In the genomic region with DNA sequence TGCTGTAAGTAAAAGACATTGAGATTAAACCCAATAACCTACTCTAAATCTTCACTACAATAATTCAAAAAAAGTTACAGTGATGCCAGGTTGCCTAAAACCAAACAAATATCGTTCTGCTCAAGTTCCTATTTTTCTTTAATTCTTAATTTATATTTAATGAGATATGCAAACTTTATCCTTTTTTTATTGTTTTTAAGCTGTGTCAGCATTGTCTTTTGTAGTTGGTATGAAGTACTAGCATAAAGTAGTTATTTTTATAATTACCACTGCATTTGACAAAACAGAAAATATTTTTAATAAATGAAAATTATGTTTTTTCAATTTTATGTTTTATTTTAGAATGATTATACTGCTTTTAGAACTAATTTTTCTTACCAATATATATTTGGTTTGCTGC, we compare ENCODE assay signal across 21 cellular contexts.
DNase-seq lines count a peak whose midpoint lies in the region; ATAC-seq, FAIRE-seq and TF ChIP-seq lines count a peak whose summit lies in the region.
"Had no signal": no experiment of that assay in that cellular context is flagged by ENCODE, and none has a peak within 500 bp of the region (broad histone marks: within the 10 kb centered on the region; RNA-seq: fewer than 3 reads in every experiment).

No MANE protein-coding gene starts in this region.

- 6% methylated on average over 1 of the region's 1 CpG for WGBS in HepG2 (ENCODE audit: low lambda C conversion rate)
- WGBS in right lobe of liver (ENCODE audit: insufficient coverage, low coverage, low lambda C conversion rate, missing lambda C conversion rate) = 55% methylated on average over 1 of the region's 1 CpG
- whole genome bisulfite sequencing in smooth muscle cell (ENCODE audit: low lambda C conversion rate) = 89% methylated on average over 1 of the region's 1 CpG

- no peak for TF ChIP-seq EP300 in HepG2 (IDR thresholded peaks at IDR 0.05; ENCODE audit: low read depth in 2 of 2, low read length in 2 of 2)
- TF ChIP-seq EP300 in HepG2 (CRISPR knock-in tag; IDR thresholded peaks at IDR 0.05; ENCODE audit: borderline replicate concordance) = no peak

- H3K27ac ChIP-seq in HepG2 (ENCODE audit: extremely low read length, insufficient read depth, low read length) (no peak overlapping the region), right lobe of liver (no peak overlapping the region), smooth muscle cell (ENCODE audit: low read depth) (no peak overlapping the region)
- H3K27ac ChIP-seq: 22Rv1; A549; BLaER1 treated with 17β-estradiol and CSF1 and Interleukin-3, amounts not matched to agents 10 nM and 100 nM; C4-2B had no signal

- DNase-seq in HepG2 (ENCODE audit: low spot score) (no peak), right lobe of liver (no peak), frontal cortex (ENCODE audit: low spot score in 2 of 2) (no peak), smooth muscle cell (lab: John Stamatoyannopoulos, UW; ENCODE audit: unreplicated experiment) (no peak), GM19240 (ENCODE audit: insufficient read length, low spot score) (no peak)
- DNase-seq: AML-193; Caco-2; Calu3; CD4-positive, alpha-beta T cell; CD8-positive, alpha-beta T cell; DMS79 treated with DMSO at 0.1 percent for 48 hours; GF-D8 had no signal

- POLR2A ChIA-PET in HepG2 (lab: Yijun Ruan, JAX) = no interaction called here

- BruUV-seq in HepG2 (replicated peaks; lab: Mats Ljungman, UMichigan) = no TSS peak

- H3K4me1 ChIP-seq in HepG2 (ENCODE audit: insufficient read depth, low read length) (no peaks in the 10 kb centered on the region), right lobe of liver (no peaks in the 10 kb centered on the region), smooth muscle cell (ENCODE audit: low read depth) (no peaks in the 10 kb centered on the region)
- H3K4me1 ChIP-seq: A549; BLaER1 treated with 17β-estradiol and CSF1 and Interleukin-3, amounts not matched to agents 10 nM and 100 nM; Caco-2 had no signal

- TF ChIP-seq CTCF in HepG2 (CRISPR knock-in tag; IDR thresholded peaks at IDR 0.05) (no peak), right lobe of liver (IDR thresholded peaks at IDR 0.05) (no peak), smooth muscle cell (IDR thresholded peaks at IDR 0.05; ENCODE audit: borderline replicate concordance, insufficient read depth, poor library complexity, severe bottlenecking) (no peak)

- H3K36me3 ChIP-seq in HepG2 (replicated peaks in 1 of 2; ENCODE audit: control insufficient read depth in 1 of 2, insufficient read depth in 2 of 2, low read length in 2 of 2) = no peaks in the 10 kb centered on the region
- H3K36me3 ChIP-seq in right lobe of liver = no peaks in the 10 kb centered on the region
- H3K36me3 ChIP-seq in smooth muscle cell (ENCODE audit: low read depth) = no peaks in the 10 kb centered on the region
- H3K36me3 ChIP-seq: BLaER1 treated with 17β-estradiol and CSF1 and Interleukin-3, amounts not matched to agents 10 nM and 100 nM had no signal

- ATAC-seq in HepG2 (no peak), right lobe of liver (no peak), GM21619 (IDR thresholded peaks at IDR 0.05; ENCODE audit: unreplicated experiment) (no peak)
- ATAC-seq: A549; CD8-positive, alpha-beta T cell had no signal

- H3K4me2 ChIP-seq in HepG2 (ENCODE audit: low read depth, low read length) (no peak overlapping the region), smooth muscle cell (no peak overlapping the region)
- H3K4me2 ChIP-seq: A549; BLaER1 treated with 17β-estradiol and CSF1 and Interleukin-3, amounts not matched to agents 10 nM and 100 nM had no signal

- H3K9ac ChIP-seq in HepG2 (ENCODE audit: insufficient read depth, low read depth, low read length) (no peak overlapping the region), smooth muscle cell (ENCODE audit: low read depth) (no peak overlapping the region)
- H3K9ac ChIP-seq: BLaER1 treated with 17β-estradiol and CSF1 and Interleukin-3, amounts not matched to agents 10 nM and 100 nM had no signal

- H4K20me1 ChIP-seq in HepG2 (ENCODE audit: insufficient read depth, low read length) = no peaks in the 10 kb centered on the region
- no peaks in the 10 kb centered on the region for H4K20me1 ChIP-seq in smooth muscle cell (ENCODE audit: low read depth)
- H4K20me1 ChIP-seq: BLaER1 treated with 17β-estradiol and CSF1 and Interleukin-3, amounts not matched to agents 10 nM and 100 nM had no signal

- no peaks in the 10 kb centered on the region for H3F3A ChIP-seq in smooth muscle cell (ENCODE audit: low read depth)

- TF ChIP-seq POLR2A in HepG2 (IDR thresholded peaks at IDR 0.05; ENCODE audit: insufficient read depth in 1 of 2, low read depth in 2 of 2, low read length in 2 of 2) (no peak), right lobe of liver (IDR thresholded peaks at IDR 0.05) (no peak)

- CTCF ChIA-PET in HepG2 (lab: Yijun Ruan, JAX; ENCODE audit: low intra/inter-chr PET ratio, low total read pairs) = no interaction called here

- H3K4me3 ChIP-seq in HepG2 (replicated peaks in 1 of 3; ENCODE audit: insufficient read depth in 1 of 3, low read depth in 2 of 3, low read length in 3 of 3) = no peak overlapping the region
- no peak overlapping the region for H3K4me3 ChIP-seq in right lobe of liver
- H3K4me3 ChIP-seq in smooth muscle cell = no peak overlapping the region
- H3K4me3 ChIP-seq: A549; BLaER1 treated with 17β-estradiol and CSF1 and Interleukin-3, amounts not matched to agents 10 nM and 100 nM had no signal

- H3K79me2 ChIP-seq in HepG2 (ENCODE audit: insufficient read depth, low read length) (no peaks in the 10 kb centered on the region), smooth muscle cell (ENCODE audit: low read depth) (no peaks in the 10 kb centered on the region)

- in situ Hi-C loops in HepG2 (cut with HindIII; ENCODE audit: extremely low pct_ligation_motif_present, low pct_unique_long_range_greater_than_20kb) = no loop called here

- intact Hi-C loops in HepG2 (cut with micrococcal nuclease; ENCODE audit: unreplicated experiment) = no loop called here
- intact Hi-C loops in right lobe of liver (cut with DNase I) = no loop called here

- H2AFZ ChIP-seq in HepG2 (ENCODE audit: low read length) = no peak overlapping the region
- H2AFZ ChIP-seq in smooth muscle cell (ENCODE audit: low read depth) = peak overlapping the region; percentile 55

- H3K27me3 ChIP-seq in HepG2 (ENCODE audit: control insufficient read depth in 1 of 2, insufficient read depth in 2 of 2, low read length in 2 of 2) (no peaks in the 10 kb centered on the region), right lobe of liver (no peaks in the 10 kb centered on the region), smooth muscle cell (ENCODE audit: low read depth) (no peaks in the 10 kb centered on the region)
- H3K27me3 ChIP-seq: BLaER1 treated with 17β-estradiol and CSF1 and Interleukin-3, amounts not matched to agents 10 nM and 100 nM had no signal

- TF ChIP-seq RAD21 in HepG2 (CRISPR knock-in tag; IDR thresholded peaks at IDR 0.05) = no peak

- H3K9me3 ChIP-seq in HepG2 (ENCODE audit: low read length) (peaks cover 50% of the 10 kb centered on the region), right lobe of liver (no peaks in the 10 kb centered on the region), smooth muscle cell (replicated peaks; ENCODE audit: low read depth) (no peaks in the 10 kb centered on the region)
- H3K9me3 ChIP-seq: A549; BLaER1 treated with 17β-estradiol and CSF1 and Interleukin-3, amounts not matched to agents 10 nM and 100 nM; Caco-2 had no signal

- no peak for FAIRE-seq in HepG2 (lab: Jason Lieb, UNC)
- FAIRE-seq in frontal cortex (lab: Jason Lieb, UNC) = peak; percentile 64
- FAIRE-seq: A549, D721Med, G401.6, GM12891, GM19239 had no signal

TF ChIP-seq in HepG2, 621 proteins besides CTCF, POLR2A, EP300 and RAD21 (continues in another document):
- no peak for TF ChIP-seq MED1 (CRISPR knock-in tag; IDR thresholded peaks at IDR 0.05)
- no peak for TF ChIP-seq PCBP1 (IDR thresholded peaks at IDR 0.05; ENCODE audit: borderline replicate concordance, low read depth, low read length)
- TF ChIP-seq MAFK (conservative IDR thresholded peaks at IDR 0.05 in 1 of 2, IDR thresholded peaks at IDR 0.05 in 1 of 2; ENCODE audit: low read length in 2 of 2) = peak; percentile 22 to 79; a peak in 3 of 4 replicates
- TF ChIP-seq MAFF (IDR thresholded peaks at IDR 0.05; ENCODE audit: low read depth, low read length) = peak; percentile 51; the same call in 1 of the 2 replicates
